In genomic region chr11:40998888-40999287, GRCh38 we compare ENCODE assay signal across 33 cellular contexts.
"Had no signal": no experiment of that assay in that cellular context is flagged by ENCODE, and none has a peak within 500 bp of the region (broad histone marks: within the 10 kb centered on the region; RNA-seq: fewer than 3 reads in every experiment).

No MANE protein-coding gene starts in this region.

- H3K4me3 Mint-ChIP-seq: activated CD4-positive, alpha-beta memory T cell treated with anti-CD3 and anti-CD28 coated beads for 36 hours; activated CD4-positive, alpha-beta T cell treated with anti-CD3 and anti-CD28 coated beads for 36 hours; activated CD4-positive, alpha-beta T cell treated with anti-CD3 and anti-CD28 coated beads, Interleukin-2, amount 10 ng/mL, durations not matched to agents 24 days and 14 days; activated CD8-positive, alpha-beta memory T cell treated with anti-CD3 and anti-CD28 coated beads, Interleukin-2, amount 10 ng/mL, durations not matched to agents 7 days and 5 days; activated CD8-positive, alpha-beta T cell treated with anti-CD3 and anti-CD28 coated beads, Interleukin-2, amount 10 ng/mL, durations not matched to agents 7 days and 5 days; activated naive CD4-positive, alpha-beta T cell treated with anti-CD3 and anti-CD28 coated beads for 36 hours; activated naive CD4-positive, alpha-beta T cell treated with anti-CD3 and anti-CD28 coated beads, Interleukin-2, amount 50 U/mL, for 24 hours; activated naive CD8-positive, alpha-beta T cell treated with anti-CD3 and anti-CD28 coated beads for 36 hours; activated naive CD8-positive, alpha-beta T cell treated with anti-CD3 and anti-CD28 coated beads, Interleukin-2, amount 50 U/mL, for 24 hours; activated T-helper 1 cell treated with anti-CD3 and anti-CD28 coated beads, Interleukin-12 subunit alpha, Interleukin-12 subunit beta, Interleukin-2, Interleukin-4 antibody, amounts not matched to agents 30 ng/mL and 10 ng/mL and 1 ng/mL, durations not matched to agents 14 hours and 24 hours and 36 hours; brain; endodermal cell had no signal

- H3K4me3 ChIP-seq: adrenal gland, breast epithelium, cardiac muscle cell, colonic mucosa, heart left ventricle had no signal

- H3K9me3 Mint-ChIP-seq: brain, endodermal cell had no signal

- H3K4me1 ChIP-seq: adrenal gland, breast epithelium, colonic mucosa, heart left ventricle had no signal

- H3K36me3 ChIP-seq: adrenal gland, breast epithelium, cardiac muscle cell, colonic mucosa, heart left ventricle had no signal

- H3K9me3 ChIP-seq: adrenal gland, breast epithelium, colonic mucosa, heart left ventricle had no signal

- H3K27ac ChIP-seq: adrenal gland, breast epithelium, cardiac muscle cell, colonic mucosa, heart left ventricle had no signal

- H3K27me3 ChIP-seq: adrenal gland, breast epithelium, cardiac muscle cell, colonic mucosa, heart left ventricle had no signal

- ATAC-seq: activated CD4-positive, alpha-beta T cell treated with anti-CD3 and anti-CD28 coated beads for 36 hours; activated CD8-positive, alpha-beta memory T cell treated with anti-CD3 and anti-CD28 coated beads, Interleukin-2, amount 10 ng/mL, durations not matched to agents 7 days and 5 days; activated CD8-positive, alpha-beta T cell treated with anti-CD3 and anti-CD28 coated beads, Interleukin-2, amount 10 ng/mL, durations not matched to agents 7 days and 5 days; activated naive CD8-positive, alpha-beta T cell treated with anti-CD3 and anti-CD28 coated beads, Interleukin-2, amount 50 U/mL, for 24 hours; esophagus mucosa; heart left ventricle had no signal

- H3K4me1 Mint-ChIP-seq: activated CD4-positive, alpha-beta T cell treated with anti-CD3 and anti-CD28 coated beads for 36 hours; activated CD4-positive, alpha-beta T cell treated with anti-CD3 and anti-CD28 coated beads, Interleukin-2, amount 10 ng/mL, durations not matched to agents 24 days and 14 days; activated CD8-positive, alpha-beta memory T cell treated with anti-CD3 and anti-CD28 coated beads, Interleukin-2, amount 10 ng/mL, durations not matched to agents 7 days and 5 days; activated naive CD4-positive, alpha-beta T cell treated with anti-CD3 and anti-CD28 coated beads, Interleukin-2, amount 50 U/mL, for 24 hours; activated naive CD8-positive, alpha-beta T cell treated with anti-CD3 and anti-CD28 coated beads for 36 hours; activated naive CD8-positive, alpha-beta T cell treated with anti-CD3 and anti-CD28 coated beads, Interleukin-2, amount 50 U/mL, for 24 hours had no signal

- H3K36me3 Mint-ChIP-seq: activated CD4-positive, alpha-beta memory T cell treated with anti-CD3 and anti-CD28 coated beads for 36 hours; activated CD8-positive, alpha-beta memory T cell treated with anti-CD3 and anti-CD28 coated beads, Interleukin-2, amount 10 ng/mL, durations not matched to agents 7 days and 5 days; activated naive CD4-positive, alpha-beta T cell treated with anti-CD3 and anti-CD28 coated beads, Interleukin-2, amount 50 U/mL, for 24 hours; activated naive CD8-positive, alpha-beta T cell treated with anti-CD3 and anti-CD28 coated beads for 36 hours; brain had no signal

- FAIRE-seq: frontal cortex had no signal

- DNase-seq: activated CD4-positive, alpha-beta memory T cell treated with anti-CD3 and anti-CD28 coated beads for 36 hours; activated CD4-positive, alpha-beta T cell treated with anti-CD3 and anti-CD28 coated beads for 36 hours; activated CD4-positive, alpha-beta T cell treated with anti-CD3 and anti-CD28 coated beads, Interleukin-2, amount 10 ng/mL, durations not matched to agents 24 days and 14 days; activated CD4-positive, CD25-positive, alpha-beta regulatory T cell; activated CD4-positive, CD25-positive, alpha-beta regulatory T cell treated with anti-CD3 and anti-CD28 coated beads, Interleukin-2, amount 50 U/mL, for 72 hours; activated CD8-positive, alpha-beta memory T cell treated with anti-CD3 and anti-CD28 coated beads, Interleukin-2, amount 10 ng/mL, durations not matched to agents 7 days and 5 days; activated CD8-positive, alpha-beta memory T cell treated with anti-CD3 and anti-CD28 coated beads, Interleukin-2, amount 50 U/mL, for 4 hours; activated CD8-positive, alpha-beta T cell treated with anti-CD3 and anti-CD28 coated beads, Interleukin-2, amount 10 ng/mL, durations not matched to agents 7 days and 5 days; activated effector memory CD4-positive, alpha-beta T cell treated with anti-CD3 and anti-CD28 coated beads, Interleukin-2, amount 50 U/mL, for 16 hours; activated naive CD4-positive, alpha-beta T cell treated with anti-CD3 and anti-CD28 coated beads for 36 hours; activated naive CD8-positive, alpha-beta T cell treated with anti-CD3 and anti-CD28 coated beads for 36 hours; activated naive CD8-positive, alpha-beta T cell treated with anti-CD3 and anti-CD28 coated beads, Interleukin-2, amount 50 U/mL, for 24 hours; activated T-cell treated with anti-CD3 and anti-CD28 coated beads, Interleukin-2, amount 50 U/mL, for 1 hour; activated T-cell treated with anti-CD3 and anti-CD28 coated beads, Interleukin-2, amount 50 U/mL, for 48 hours; adrenal gland; amygdala; aorta; central memory CD4-positive, alpha-beta T cell; cerebellar nuclear complex; colonic mucosa; effector CD8-positive, alpha-beta T cell; endodermal cell; foreskin fibroblast; heart left ventricle; T-helper 2 cell had no signal

- H3K27me3 Mint-ChIP-seq: activated CD4-positive, alpha-beta memory T cell treated with anti-CD3 and anti-CD28 coated beads for 36 hours; activated CD4-positive, alpha-beta T cell treated with anti-CD3 and anti-CD28 coated beads for 36 hours; activated CD4-positive, alpha-beta T cell treated with anti-CD3 and anti-CD28 coated beads, Interleukin-2, amount 10 ng/mL, durations not matched to agents 24 days and 14 days; activated CD8-positive, alpha-beta memory T cell treated with anti-CD3 and anti-CD28 coated beads, Interleukin-2, amount 10 ng/mL, durations not matched to agents 7 days and 5 days; activated naive CD4-positive, alpha-beta T cell treated with anti-CD3 and anti-CD28 coated beads, Interleukin-2, amount 50 U/mL, for 24 hours; activated naive CD8-positive, alpha-beta T cell treated with anti-CD3 and anti-CD28 coated beads for 36 hours; activated naive CD8-positive, alpha-beta T cell treated with anti-CD3 and anti-CD28 coated beads, Interleukin-2, amount 50 U/mL, for 24 hours; brain had no signal

- H3K27ac Mint-ChIP-seq: activated CD4-positive, alpha-beta memory T cell treated with anti-CD3 and anti-CD28 coated beads for 36 hours; activated CD4-positive, alpha-beta T cell treated with anti-CD3 and anti-CD28 coated beads for 36 hours; activated CD4-positive, alpha-beta T cell treated with anti-CD3 and anti-CD28 coated beads, Interleukin-2, amount 10 ng/mL, durations not matched to agents 24 days and 14 days; activated CD8-positive, alpha-beta memory T cell treated with anti-CD3 and anti-CD28 coated beads, Interleukin-2, amount 10 ng/mL, durations not matched to agents 7 days and 5 days; activated CD8-positive, alpha-beta T cell treated with anti-CD3 and anti-CD28 coated beads, Interleukin-2, amount 10 ng/mL, durations not matched to agents 7 days and 5 days; activated naive CD4-positive, alpha-beta T cell treated with anti-CD3 and anti-CD28 coated beads for 36 hours; activated naive CD4-positive, alpha-beta T cell treated with anti-CD3 and anti-CD28 coated beads, Interleukin-2, amount 50 U/mL, for 24 hours; activated naive CD8-positive, alpha-beta T cell treated with anti-CD3 and anti-CD28 coated beads for 36 hours; activated naive CD8-positive, alpha-beta T cell treated with anti-CD3 and anti-CD28 coated beads, Interleukin-2, amount 50 U/mL, for 24 hours; activated T-helper 1 cell treated with anti-CD3 and anti-CD28 coated beads, Interleukin-12 subunit alpha, Interleukin-12 subunit beta, Interleukin-2, Interleukin-4 antibody, amounts not matched to agents 30 ng/mL and 10 ng/mL and 1 ng/mL, durations not matched to agents 14 hours and 24 hours and 36 hours; activated T-helper 2 cell treated with anti-CD3 and anti-CD28 coated beads, Interferon-gamma antibody, Interleukin-2, Interleukin-4, amounts not matched to agents 10 μg/mL and 5 μg/mL and 100 μg/mL, durations not matched to agents 14 hours and 24 hours and 36 hours; endodermal cell had no signal
